8 cellular contexts compared by ENCODE assay signal in genomic region chr16:84599528-84600202, GRCh38. TPM values are rescaled to one million over a fixed set of nuclear protein-coding genes. Genes with fewer than 3 reads are reported as not detected.
A peak's percentile ranks its signal among the peaks of the same experiment; 100 is the strongest.
DNase-seq lines count a peak whose midpoint lies in the region; ATAC-seq and TF ChIP-seq lines count a peak whose summit lies in the region.

No MANE protein-coding gene starts in this region.

- H3K27ac ChIP-seq in lower lobe of right lung, result peak overlapping the region; percentile 82

- ATAC-seq in lower lobe of right lung, result peak; percentile 72 to 74

- peak; percentile 63 for DNase-seq in NCI-H82 (lab: John Stamatoyannopoulos, UW)
- DNase-seq in NCI-H82 treated with DMSO at 0.1 percent for 48 hours (lab: John Stamatoyannopoulos, UW; ENCODE audit: unreplicated experiment), result no peak
- peak; percentile 51 for DNase-seq in HuH-7 (ENCODE audit: low spot score)
- peak; percentile 77 to 88 for DNase-seq in dermis microvascular lymphatic vessel endothelial cell (ENCODE audit: low read depth in 2 of 2)
- DNase-seq in lower lobe of right lung, result peak; percentile 89
- DNase-seq in stimulated activated CD4-positive, alpha-beta T cell treated with anti-CD3 and anti-CD28 coated beads, Interleukin-4, amount 100 ng/mL, for 4 hours, result peak; percentile 64 to 76
- no peak for DNase-seq in NCI-H526 (lab: John Stamatoyannopoulos, UW)

- intact Hi-C loops in lower lobe of right lung (cut with DNase I), result no loop called here

- H3K4me3 ChIP-seq in WI38 (ENCODE audit: low read depth, low read length) (peak overlapping the region; percentile 24), lower lobe of right lung (peak overlapping the region; percentile 32)

- H3K9me3 ChIP-seq in lower lobe of right lung, result no peaks in the 10 kb centered on the region

- TF ChIP-seq CTCF in WI38 (IDR thresholded peaks at IDR 0.05; ENCODE audit: low read depth, low read length), result no peak
- no peak for TF ChIP-seq CTCF in lower lobe of right lung (IDR thresholded peaks at IDR 0.05)

- peaks cover 88% of the 10 kb centered on the region for H3K4me1 ChIP-seq in lower lobe of right lung

- no peaks in the 10 kb centered on the region for H3K27me3 ChIP-seq in lower lobe of right lung (ENCODE audit: low read depth)

- H3K36me3 ChIP-seq in lower lobe of right lung, result no peaks in the 10 kb centered on the region

RNA-seq across cellular contexts. Expression of gene COTL1, which starts 18.2 kb away (rescaled TPM):
- total RNA-seq in dermis microvascular lymphatic vessel endothelial cell, result 152 and 176 TPM in 2 replicates
- total RNA-seq in lower lobe of right lung, result 221 TPM

RNA-seq across cellular contexts. Expression of gene KLHL36, which starts 48.6 kb away (rescaled TPM):
- total RNA-seq in dermis microvascular lymphatic vessel endothelial cell, result 49.6 and 62.2 TPM in 2 replicates
- total RNA-seq in lower lobe of right lung, result 53.0 TPM

Comparison
In these comparisons a context has a peak if more than half of its experiments do, and no peak if none do; other contexts are left out.
1. DNase-seq: peak in NCI-H82 (single experiment), HuH-7 (single experiment), dermis microvascular lymphatic vessel endothelial cell (2 of 2), lower lobe of right lung (single experiment) and stimulated activated CD4-positive, alpha-beta T cell treated with anti-CD3 and anti-CD28 coated beads, Interleukin-4, amount 100 ng/mL, for 4 hours (2 of 2); none in NCI-H82 treated with DMSO at 0.1 percent for 48 hours (single experiment) and NCI-H526 (0 of 2).